ENCODE assay signal across 8 cellular contexts in the genomic region with DNA sequence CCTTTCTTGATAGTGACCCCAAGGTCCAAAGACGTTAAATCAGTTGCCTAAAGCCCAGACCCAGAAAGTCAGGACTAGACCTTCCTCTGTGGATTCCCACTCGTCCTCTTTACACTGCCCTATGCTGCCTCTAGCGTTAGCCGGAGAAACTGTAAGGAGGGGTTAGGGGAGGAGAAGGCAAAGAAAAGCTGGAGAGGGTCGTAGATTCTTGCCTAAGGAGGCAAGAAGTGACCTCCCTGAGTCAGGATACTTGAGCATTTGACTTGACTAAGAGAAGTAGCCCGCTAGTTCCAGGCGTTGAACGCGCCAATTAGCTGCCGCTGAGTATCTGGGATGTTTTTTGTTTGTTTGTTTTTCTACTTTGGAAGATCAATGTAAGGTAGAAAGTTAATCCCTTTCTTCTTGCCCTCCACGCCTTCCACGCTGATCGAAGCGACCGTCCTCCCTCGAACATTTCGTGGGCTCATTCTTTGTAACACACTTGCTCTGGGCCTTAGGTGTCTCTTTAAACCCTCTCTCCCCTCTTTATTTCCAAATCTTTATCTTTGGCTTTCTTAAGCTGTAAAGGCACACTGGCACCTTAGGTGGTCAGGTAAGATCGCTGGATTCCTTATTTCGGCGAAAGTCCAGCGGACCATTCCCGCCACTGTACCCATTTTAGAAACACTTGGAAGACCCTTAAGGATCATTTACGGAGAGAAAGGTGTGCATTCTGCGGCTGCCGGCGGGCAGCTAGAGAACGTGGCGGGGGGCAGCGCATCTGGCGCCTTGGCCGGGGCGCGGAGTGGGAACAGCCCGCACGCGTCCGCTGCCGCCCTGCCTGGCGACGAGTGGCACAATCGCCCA. TPM values are rescaled to one million over a fixed set of nuclear protein-coding genes. Genes with fewer than 3 reads are reported as not detected.
DNase-seq lines count a peak whose midpoint lies in the region; ATAC-seq, FAIRE-seq and TF ChIP-seq lines count a peak whose summit lies in the region.

No MANE protein-coding gene starts in this region.

- BruUV-seq in HCT116 (replicated peaks; lab: Mats Ljungman, UMichigan): no TSS peak
- no TSS peak for BruUV-seq in HepG2 (replicated peaks; lab: Mats Ljungman, UMichigan)

- H3K4me3 Mint-ChIP-seq in T-helper 1 cell treated with Interleukin-12 subunit alpha and Interleukin-12 subunit beta and Interleukin-4 antibody, amounts not matched to agents 30 μg/mL and 1 μg/mL, for 36 hours: peak overlapping the region; percentile 70

- H3F3A ChIP-seq in MM.1S (ENCODE audit: insufficient read depth, low read length): peaks cover 27% of the 10 kb centered on the region

- H2AFZ ChIP-seq in HCT116 (ENCODE audit: low read depth, low read length, poor library complexity, severe bottlenecking) (peak overlapping the region; percentile 90), MM.1S (ENCODE audit: low read length) (peak overlapping the region; percentile 93), HepG2 (ENCODE audit: low read length) (peak overlapping the region; percentile 77)

- H3K27ac Mint-ChIP-seq in T-helper 1 cell treated with Interleukin-12 subunit alpha and Interleukin-12 subunit beta and Interleukin-4 antibody, amounts not matched to agents 30 μg/mL and 1 μg/mL, for 36 hours: no peak overlapping the region

- POLR2A ChIA-PET in HCT116 (lab: Charles Lee) (interaction anchor here (0.7 kb wide), 1 partner anchor 13 kb away, joined by 3 read pairs; no protein-coding TSS in a partner anchor), HepG2 (lab: Yijun Ruan, JAX) (no interaction called here)

- CTCF ChIA-PET in HCT116 (lab: Charles Lee) (interaction anchor here (0.5 to 2.9 kb wide), 16 partner anchors 8 to 1327 kb away, joined by 3 to 15 read pairs (median 3); no protein-coding TSS in a partner anchor), HepG2 (lab: Yijun Ruan, JAX; ENCODE audit: low intra/inter-chr PET ratio, low total read pairs) (interaction anchor here (1.0 to 1.7 kb wide), 3 partner anchors 26 to 28 kb away, joined by 3 to 6 read pairs (median 6); no protein-coding TSS in a partner anchor)

- WGBS in HepG2 (ENCODE audit: low lambda C conversion rate): under 1% methylated on average over 33 of the region's 41 CpGs

- H4K20me1 ChIP-seq in HCT116 (ENCODE audit: insufficient read depth) (no peaks in the 10 kb centered on the region), MM.1S (ENCODE audit: insufficient read depth, low read length) (0 out of 2 replicates have a peak, but pooled peaks cover 3% of the 10 kb centered on the region), HepG2 (ENCODE audit: insufficient read depth, low read length) (no peaks in the 10 kb centered on the region)

- H3K4me2 ChIP-seq in HCT116 (ENCODE audit: low read length) (peak overlapping the region; percentile 96), MM.1S (ENCODE audit: low read depth, low read length) (peak overlapping the region; percentile 100), HepG2 (ENCODE audit: low read depth, low read length) (peak overlapping the region; percentile 86)

- H3K27me3 ChIP-seq in HCT116 (ENCODE audit: insufficient read depth, low read length) (peaks cover 6% of the 10 kb centered on the region; the same call in 1 of the 2 replicates), MM.1S (replicated peaks; ENCODE audit: insufficient read depth, low read length) (peaks cover 23% of the 10 kb centered on the region), dorsolateral prefrontal cortex (no peaks in the 10 kb centered on the region), HepG2 (ENCODE audit: control insufficient read depth in 1 of 2, insufficient read depth in 2 of 2, low read length in 2 of 2) (peaks cover 0 to 5% of the 10 kb centered on the region in 2 experiments; a peak in 1 of 5 replicates)

- peaks cover 34% of the 10 kb centered on the region for H3K4me1 Mint-ChIP-seq in T-helper 1 cell treated with Interleukin-12 subunit alpha and Interleukin-12 subunit beta and Interleukin-4 antibody, amounts not matched to agents 30 μg/mL and 1 μg/mL, for 36 hours (ENCODE audit: low read depth)

- peak in 2 of 3 experiments; percentile 85 to 98; a peak in 4 of 6 replicates for TF ChIP-seq CTCF in HCT116 (IDR thresholded peaks at IDR 0.05 in 2 of 3, conservative IDR thresholded peaks at IDR 0.05 in 1 of 3; ENCODE audit: borderline replicate concordance in 1 of 3, insufficient read depth in 1 of 3, low read depth in 2 of 3, low read length in 2 of 3)
- TF ChIP-seq CTCF in MM.1S (IDR thresholded peaks at IDR 0.05; ENCODE audit: low read length): peak; percentile 95
- TF ChIP-seq CTCF in dorsolateral prefrontal cortex (IDR thresholded peaks at IDR 0.05 in 54 of 56, conservative IDR thresholded peaks at IDR 0.05 in 2 of 56; ENCODE audit: low read depth in 1 of 56, partially characterized antibody in 56 of 56): peak; percentile 33 to 92 (median 81)
- TF ChIP-seq CTCF in HepG2 (CRISPR knock-in tag; IDR thresholded peaks at IDR 0.05): peak; percentile 78

- RAD21 ChIA-PET in HCT116 (lab: Charles Lee; ENCODE audit: low non-redundant PET in 1 of 2, low total read pairs in 2 of 2, uncharacterized antibody in 2 of 2, unreplicated experiment in 2 of 2): no interaction called here

- peak; percentile 66 for DNase-seq in activated CD8-positive, alpha-beta memory T cell treated with anti-CD3 and anti-CD28 coated beads for 24 hours
- no peak for DNase-seq in activated CD8-positive, alpha-beta memory T cell treated with anti-CD3 and anti-CD28 coated beads, Interleukin-2, amount 50 U/mL, for 48 hours
- DNase-seq in HCT116 (ENCODE audit: low read depth, low spot score) (no peak), MM.1S (peak; percentile 43), dorsolateral prefrontal cortex (peak in 7 of 10 donors; percentile 20 to 58 (median 43)), HepG2 (ENCODE audit: low spot score) (peak; percentile 46)
- peak; percentile 57 for DNase-seq in stimulated activated CD4-positive, alpha-beta T cell treated with anti-CD3 and anti-CD28 coated beads, Interleukin-4, amount 100 ng/mL, for 24 hours

- H3K36me3 Mint-ChIP-seq in T-helper 1 cell treated with Interleukin-12 subunit alpha and Interleukin-12 subunit beta and Interleukin-4 antibody, amounts not matched to agents 30 μg/mL and 1 μg/mL, for 36 hours (ENCODE audit: low read depth): no peaks in the 10 kb centered on the region

- intact Hi-C loops in HCT116 (cut with micrococcal nuclease) (loop anchor here (2.0 kb wide), 1 partner anchor 58 kb away; no protein-coding TSS in a partner anchor), dorsolateral prefrontal cortex (cut with DNase I) (no loop called here), HepG2 (cut with micrococcal nuclease; ENCODE audit: unreplicated experiment) (loop anchor here (1.0 to 2.0 kb wide), 2 partner anchors 28 to 58 kb away; no protein-coding TSS in a partner anchor)

- FAIRE-seq in HepG2 (lab: Jason Lieb, UNC): peak; percentile 85

- TF ChIP-seq EP300 in HepG2 (IDR thresholded peaks at IDR 0.05; ENCODE audit: low read depth in 2 of 2, low read length in 2 of 2) (no peak), HepG2 (CRISPR knock-in tag; IDR thresholded peaks at IDR 0.05; ENCODE audit: borderline replicate concordance) (no peak)

- peak overlapping the region; percentile 27; the same call in 1 of the 2 replicates for H3K9ac ChIP-seq in HCT116 (ENCODE audit: low read length)
- peak overlapping the region; percentile 21; the same call in 1 of the 2 replicates for H3K9ac ChIP-seq in MM.1S (ENCODE audit: low read length)
- peak overlapping the region; percentile 38; the same call in 1 of the 2 replicates for H3K9ac ChIP-seq in HepG2 (ENCODE audit: insufficient read depth, low read depth, low read length)

- no peaks in the 10 kb centered on the region for H3K9me2 ChIP-seq in HCT116 (ENCODE audit: insufficient read depth)
- no peaks in the 10 kb centered on the region for H3K9me2 ChIP-seq in MM.1S (replicated peaks; ENCODE audit: insufficient read depth, low read length)

- H3K9me3 Mint-ChIP-seq in T-helper 1 cell treated with Interleukin-12 subunit alpha and Interleukin-12 subunit beta and Interleukin-4 antibody, amounts not matched to agents 30 μg/mL and 1 μg/mL, for 36 hours: no peaks in the 10 kb centered on the region

- H3K36me3 ChIP-seq in HCT116 (ENCODE audit: control insufficient read depth in 1 of 2, insufficient read depth in 2 of 2, low read length in 2 of 2) (no peaks in the 10 kb centered on the region), MM.1S (replicated peaks; ENCODE audit: insufficient read depth, low read length) (no peaks in the 10 kb centered on the region), HepG2 (replicated peaks in 1 of 2; ENCODE audit: control insufficient read depth in 1 of 2, insufficient read depth in 2 of 2, low read length in 2 of 2) (no peaks in the 10 kb centered on the region)

- no peaks in the 10 kb centered on the region for H3K9me3 ChIP-seq in HCT116 (ENCODE audit: control insufficient read depth in 1 of 2, insufficient read depth in 1 of 2, low read depth in 1 of 2, low read length in 2 of 2)
- no peaks in the 10 kb centered on the region for H3K9me3 ChIP-seq in MM.1S (replicated peaks; ENCODE audit: insufficient read depth, low read length)
- H3K9me3 ChIP-seq in HepG2 (ENCODE audit: low read length): no peaks in the 10 kb centered on the region

- in situ Hi-C loops in HepG2 (cut with HindIII; ENCODE audit: extremely low pct_ligation_motif_present, low pct_unique_long_range_greater_than_20kb): no loop called here

- TF ChIP-seq POLR2A in HCT116 (IDR thresholded peaks at IDR 0.05; ENCODE audit: borderline replicate concordance, extremely low read depth, insufficient read depth, insufficient read length): no peak
- TF ChIP-seq POLR2A in HepG2 (IDR thresholded peaks at IDR 0.05; ENCODE audit: insufficient read depth in 1 of 2, low read depth in 2 of 2, low read length in 2 of 2): no peak

- H3K27me3 Mint-ChIP-seq in T-helper 1 cell treated with Interleukin-12 subunit alpha and Interleukin-12 subunit beta and Interleukin-4 antibody, amounts not matched to agents 30 μg/mL and 1 μg/mL, for 36 hours (ENCODE audit: low read depth): peaks cover 85% of the 10 kb centered on the region

- TF ChIP-seq RAD21 in HCT116 (IDR thresholded peaks at IDR 0.05; ENCODE audit: low read depth): no peak
- TF ChIP-seq RAD21 in HepG2 (CRISPR knock-in tag; IDR thresholded peaks at IDR 0.05): no peak; the same call in 1 of the 2 replicates

- peak; percentile 67 for ATAC-seq in HCT116
- peak; percentile 53 for ATAC-seq in HepG2

- H3K4me3 ChIP-seq in HCT116 (replicated peaks in 1 of 2; ENCODE audit: low read depth in 1 of 2, low read length in 2 of 2) (peak overlapping the region; percentile 59 to 63), MM.1S (ENCODE audit: low read length) (peak overlapping the region; percentile 77), dorsolateral prefrontal cortex (peak overlapping the region; percentile 53 to 98 (median 82)), HepG2 (replicated peaks in 1 of 3; ENCODE audit: insufficient read depth in 1 of 3, low read depth in 2 of 3, low read length in 3 of 3) (peak overlapping the region; percentile 62 to 81 (median 72))

- H3K79me2 ChIP-seq in HCT116 (ENCODE audit: insufficient read depth, low read length): no peaks in the 10 kb centered on the region
- H3K79me2 ChIP-seq in MM.1S (ENCODE audit: low read length): no peaks in the 10 kb centered on the region
- no peaks in the 10 kb centered on the region for H3K79me2 ChIP-seq in HepG2 (ENCODE audit: insufficient read depth, low read length)

- peaks cover 13 to 48% of the 10 kb centered on the region in 2 experiments for H3K4me1 ChIP-seq in HCT116 (ENCODE audit: control insufficient read depth in 1 of 2, insufficient read depth in 2 of 2, low read length in 2 of 2)
- H3K4me1 ChIP-seq in MM.1S (ENCODE audit: low read length): peaks cover 11% of the 10 kb centered on the region
- H3K4me1 ChIP-seq in HepG2 (ENCODE audit: insufficient read depth, low read length): peaks cover 24% of the 10 kb centered on the region

- H3K27ac ChIP-seq in HCT116 (ENCODE audit: low read depth, low read length): peak overlapping the region; percentile 12; the same call in 1 of the 2 replicates
- no peak overlapping the region for H3K27ac ChIP-seq in MM.1S (ENCODE audit: low read length)
- peak overlapping the region in 56 of 59 donors; percentile 6 to 95 (median 86) for H3K27ac ChIP-seq in dorsolateral prefrontal cortex
- H3K27ac ChIP-seq in HepG2 (ENCODE audit: extremely low read length, insufficient read depth, low read length): no peak overlapping the region

RNA-seq across cellular contexts. Expression of gene RGMB, which starts 5.1 kb away (rescaled TPM):
- total RNA-seq in HCT116 (2021; ENCODE audit: unreplicated experiment) (18.3 TPM), dorsolateral prefrontal cortex (10 to 100 TPM; 20.2 to 59.3 (median 41.0) TPM), HepG2 (2016; rRNA removed; fragmentation: Illumina TruSeq; extraction: Trizol) (2.3 and 3.8 TPM in 2 replicates)
- polyA plus RNA-seq in HCT116 (2012): 10.6 and 10.8 TPM in 2 replicates
- total RNA-seq in HepG2 (2016; cell fraction: cytosol; rRNA removed; fragmentation: Illumina TruSeq; extraction: Trizol; ENCODE audit: low read depth): 0.71 and 1.1 TPM in 2 replicates
- total RNA-seq in HepG2 (2016; cell fraction: insoluble cytoplasmic fraction; rRNA removed; fragmentation: Illumina TruSeq; extraction: Trizol): 2.2 and 3.7 TPM in 2 replicates
- total RNA-seq in HepG2 (2016; cell fraction: membrane; rRNA removed; fragmentation: Illumina TruSeq; extraction: Trizol): 2.7 and 3.1 TPM in 2 replicates
- 9.8 and 10.0 TPM in 2 replicates for total RNA-seq in HepG2 (2016; cell fraction: nucleus; rRNA removed; fragmentation: Illumina TruSeq; extraction: Trizol)
- polyA plus RNA-seq in HepG2 (2011; rRNA removed): 3.0 and 3.1 TPM in 2 replicates
- polyA plus RNA-seq in HepG2 (2011; cell fraction: cytosol; rRNA removed): 1.9 and 2.8 TPM in 2 replicates
- polyA plus RNA-seq in HepG2 (2011; cell fraction: nucleus; rRNA removed): 6.0 and 6.6 TPM in 2 replicates
- 2.8 and 3.5 TPM in 2 replicates for polyA plus RNA-seq in HepG2 (2012)
- 0.46 and 0.47 TPM in 2 replicates for polyA plus RNA-seq in HepG2 (2016; cell fraction: cytosol; fragmentation: Illumina TruSeq; extraction: Trizol; ENCODE audit: low read depth)
- polyA plus RNA-seq in HepG2 (2016; cell fraction: insoluble cytoplasmic fraction; fragmentation: Illumina TruSeq; extraction: Trizol; ENCODE audit: low read depth): 2.9 and 3.2 TPM in 2 replicates
- polyA plus RNA-seq in HepG2 (2016; cell fraction: membrane; fragmentation: Illumina TruSeq; extraction: Trizol; ENCODE audit: low read depth): 1.5 and 1.8 TPM in 2 replicates
- 6.7 TPM in 2 replicates for polyA plus RNA-seq in HepG2 (2016; cell fraction: nucleus; fragmentation: Illumina TruSeq; extraction: Trizol; ENCODE audit: insufficient read depth, low read depth)
- 14.2 and 28.8 TPM in 2 replicates for polyA minus RNA-seq in HepG2 (2011; rRNA and poly(A)+ RNA removed; ENCODE audit: low replicate concordance)
- polyA minus RNA-seq in HepG2 (2011; cell fraction: cytosol; rRNA and poly(A)+ RNA removed): 3.5 and 4.2 TPM in 2 replicates
- polyA minus RNA-seq in HepG2 (2011; cell fraction: nucleus; rRNA and poly(A)+ RNA removed): 15.4 and 15.5 TPM in 2 replicates

Comparison
In these comparisons a context has a peak if more than half of its experiments do, and no peak if none do; other contexts are left out.
1. DNase-seq: peak in activated CD8-positive, alpha-beta memory T cell treated with anti-CD3 and anti-CD28 coated beads for 24 hours (single experiment), MM.1S (single experiment), dorsolateral prefrontal cortex (7 of 10), HepG2 (single experiment) and stimulated activated CD4-positive, alpha-beta T cell treated with anti-CD3 and anti-CD28 coated beads, Interleukin-4, amount 100 ng/mL, for 24 hours (single experiment); none in activated CD8-positive, alpha-beta memory T cell treated with anti-CD3 and anti-CD28 coated beads, Interleukin-2, amount 50 U/mL, for 48 hours (single experiment) and HCT116 (single experiment).
2. H3K27ac ChIP-seq: peak in HCT116 (single experiment) and dorsolateral prefrontal cortex (56 of 59); none in MM.1S (single experiment) and HepG2 (single experiment).
3. intact Hi-C loops: an anchor here in HCT116 (2.0 kb wide) and HepG2 (1.0 to 2.0 kb wide); none called in dorsolateral prefrontal cortex.
4. Peak in every context shown above with its lines, with median percentiles within 50 percentile points of each other: H2AFZ ChIP-seq, H3K4me2 ChIP-seq, H3K4me3 ChIP-seq, H3K9ac ChIP-seq and CTCF ChIP-seq.